In the genomic region with DNA sequence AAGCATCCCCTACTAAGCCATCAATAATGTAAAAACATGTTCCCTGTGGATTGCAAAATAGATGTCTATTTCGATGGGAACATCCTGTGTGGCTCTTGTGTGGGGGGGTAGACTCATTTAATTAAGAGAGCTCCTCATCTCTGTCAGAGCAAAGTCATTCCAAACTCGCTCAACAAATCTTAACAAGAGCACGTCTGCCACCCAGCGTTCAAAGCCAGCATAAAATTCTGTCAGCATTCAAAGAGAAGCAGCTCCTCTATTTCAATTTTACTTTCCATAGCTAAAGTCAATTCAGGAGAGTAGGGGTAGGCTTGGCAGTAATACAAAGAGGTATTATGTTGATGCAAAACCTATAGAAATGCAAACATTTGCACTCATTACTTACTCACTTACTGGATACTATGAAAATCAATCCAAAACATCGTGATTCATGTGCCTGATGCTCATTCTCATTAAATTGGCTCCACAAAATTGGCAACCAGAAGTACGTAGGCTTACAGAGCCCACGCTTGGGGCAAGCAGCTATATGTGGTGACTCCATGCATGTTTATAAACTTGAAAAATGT, we compare ENCODE assay signal across 9 cellular contexts.
DNase-seq lines count a peak whose midpoint lies in the region; ATAC-seq and TF ChIP-seq lines count a peak whose summit lies in the region.
"Had no signal": no experiment of that assay in that cellular context is flagged by ENCODE, and none has a peak within 500 bp of the region (broad histone marks: within the 10 kb centered on the region; RNA-seq: fewer than 3 reads in every experiment).

No MANE protein-coding gene starts in this region.

- H3K27me3 Mint-ChIP-seq in activated CD4-positive, alpha-beta T cell treated with anti-CD3 and anti-CD28 coated beads for 36 hours = peaks cover 21% of the 10 kb centered on the region
- H3K27me3 Mint-ChIP-seq in activated naive CD4-positive, alpha-beta T cell treated with anti-CD3 and anti-CD28 coated beads for 36 hours (ENCODE audit: low read depth) = peaks cover 28% of the 10 kb centered on the region

- H3K27me3 ChIP-seq in left ventricle myocardium inferior (ENCODE audit: low read depth) = peaks cover 5% of the 10 kb centered on the region

- H3K4me1 ChIP-seq in left ventricle myocardium inferior = no peaks in the 10 kb centered on the region

- no peaks in the 10 kb centered on the region for H3K9me3 Mint-ChIP-seq in activated CD4-positive, alpha-beta T cell treated with anti-CD3 and anti-CD28 coated beads for 36 hours (ENCODE audit: low read depth)
- no peaks in the 10 kb centered on the region for H3K9me3 Mint-ChIP-seq in activated naive CD4-positive, alpha-beta T cell treated with anti-CD3 and anti-CD28 coated beads for 36 hours
- H3K9me3 Mint-ChIP-seq: dendritic cell treated with granulocyte-macrophage colony-stimulating factor and Interleukin-4, amounts not matched to agents 40 ng/mL and 50 ng/mL, for 4 days had no signal

- H3K36me3 Mint-ChIP-seq in activated CD4-positive, alpha-beta T cell treated with anti-CD3 and anti-CD28 coated beads for 36 hours (ENCODE audit: low read depth) = no peaks in the 10 kb centered on the region
- no peaks in the 10 kb centered on the region for H3K36me3 Mint-ChIP-seq in activated naive CD4-positive, alpha-beta T cell treated with anti-CD3 and anti-CD28 coated beads for 36 hours (ENCODE audit: low read depth)

- POLR2A ChIA-PET in activated CD4-positive, alpha-beta T cell treated with anti-CD3 and anti-CD28 coated beads for 36 hours (lab: Charles Lee) = no interaction called here

- H3K4me3 Mint-ChIP-seq in activated CD4-positive, alpha-beta T cell treated with anti-CD3 and anti-CD28 coated beads for 36 hours = no peak overlapping the region
- no peak overlapping the region for H3K4me3 Mint-ChIP-seq in activated naive CD4-positive, alpha-beta T cell treated with anti-CD3 and anti-CD28 coated beads for 36 hours
- H3K4me3 Mint-ChIP-seq: dendritic cell treated with granulocyte-macrophage colony-stimulating factor and Interleukin-4, amounts not matched to agents 40 ng/mL and 50 ng/mL, for 4 days had no signal

- H3K4me3 ChIP-seq in left ventricle myocardium inferior = no peak overlapping the region
- H3K4me3 ChIP-seq in retinal pigment epithelial cell (ENCODE audit: low read length) = no peak overlapping the region

- H3K27ac Mint-ChIP-seq in activated CD4-positive, alpha-beta T cell treated with anti-CD3 and anti-CD28 coated beads for 36 hours = no peak overlapping the region
- no peak overlapping the region for H3K27ac Mint-ChIP-seq in activated naive CD4-positive, alpha-beta T cell treated with anti-CD3 and anti-CD28 coated beads for 36 hours
- H3K27ac Mint-ChIP-seq: dendritic cell treated with granulocyte-macrophage colony-stimulating factor and Interleukin-4, amounts not matched to agents 40 ng/mL and 50 ng/mL, for 4 days had no signal

- TF ChIP-seq CTCF in left ventricle myocardium inferior (IDR thresholded peaks at IDR 0.05; ENCODE audit: borderline replicate concordance) = peak; percentile 61
- peak; percentile 70 for TF ChIP-seq CTCF in retinal pigment epithelial cell (conservative IDR thresholded peaks at IDR 0.05; ENCODE audit: low read depth, low read length)

- no peaks in the 10 kb centered on the region for H3K36me3 ChIP-seq in left ventricle myocardium inferior

- DNase-seq in activated CD4-positive, alpha-beta T cell treated with anti-CD3 and anti-CD28 coated beads for 36 hours = peak; percentile 70
- no peak for DNase-seq in activated CD4-positive, alpha-beta T cell treated with anti-CD3 and anti-CD28 coated beads for 1 hour
- DNase-seq in NOMO-1 treated with DMSO at 0.1 percent for 48 hours (lab: John Stamatoyannopoulos, UW; ENCODE audit: unreplicated experiment) = peak; percentile 25
- DNase-seq in activated naive CD4-positive, alpha-beta T cell treated with anti-CD3 and anti-CD28 coated beads for 36 hours = peak; percentile 75
- peak; percentile 18 for DNase-seq in left ventricle myocardium inferior
- DNase-seq in retinal pigment epithelial cell (ENCODE audit: low read depth) = no peak

- CTCF ChIA-PET in activated CD4-positive, alpha-beta T cell treated with anti-CD3 and anti-CD28 coated beads for 36 hours (lab: Charles Lee) = interaction anchor here (0.6 to 1.3 kb wide), 6 partner anchors 9 to 812 kb away, joined by 3 to 7 read pairs (median 4); no protein-coding TSS in a partner anchor
- CTCF ChIA-PET in activated naive CD4-positive, alpha-beta T cell treated with anti-CD3 and anti-CD28 coated beads for 36 hours (lab: Charles Lee) = interaction anchor here (0.6 to 1.9 kb wide), 11 partner anchors 9 to 874 kb away, joined by 3 to 6 read pairs (median 4); no protein-coding TSS in a partner anchor

- H3K9me3 ChIP-seq in left ventricle myocardium inferior (replicated peaks) = no peaks in the 10 kb centered on the region

- ATAC-seq in activated CD4-positive, alpha-beta T cell treated with anti-CD3 and anti-CD28 coated beads for 36 hours = peak; percentile 55
- ATAC-seq in HG03139 (IDR thresholded peaks at IDR 0.05; ENCODE audit: unreplicated experiment) (peak; percentile 62), HG03095 (IDR thresholded peaks at IDR 0.05; ENCODE audit: unreplicated experiment) (no peak)

- no peak overlapping the region for H3K27ac ChIP-seq in left ventricle myocardium inferior (replicated peaks)

- H3K4me1 Mint-ChIP-seq in activated CD4-positive, alpha-beta T cell treated with anti-CD3 and anti-CD28 coated beads for 36 hours = no peaks in the 10 kb centered on the region
- peaks cover 2% of the 10 kb centered on the region for H3K4me1 Mint-ChIP-seq in activated naive CD4-positive, alpha-beta T cell treated with anti-CD3 and anti-CD28 coated beads for 36 hours (ENCODE audit: low read depth)

- intact Hi-C loops in activated CD4-positive, alpha-beta T cell treated with anti-CD3 and anti-CD28 coated beads for 36 hours (cut with DNase I, micrococcal nuclease) = loop anchor here (1.0 to 10.0 kb wide), 3 partner anchors 572 to 818 kb away; no protein-coding TSS in a partner anchor
- intact Hi-C loops in activated naive CD4-positive, alpha-beta T cell treated with anti-CD3 and anti-CD28 coated beads for 36 hours (cut with micrococcal nuclease) = loop anchor here (1.0 to 10.0 kb wide), 4 partner anchors 87 to 813 kb away; no protein-coding TSS in a partner anchor
- intact Hi-C loops in left ventricle myocardium inferior (cut with micrococcal nuclease) = no loop called here

Comparison
In these comparisons a context has a peak if more than half of its experiments do, and no peak if none do; other contexts are left out.
1. DNase-seq: peak in activated CD4-positive, alpha-beta T cell treated with anti-CD3 and anti-CD28 coated beads for 36 hours (single experiment), NOMO-1 treated with DMSO at 0.1 percent for 48 hours (single experiment), activated naive CD4-positive, alpha-beta T cell treated with anti-CD3 and anti-CD28 coated beads for 36 hours (single experiment) and left ventricle myocardium inferior (single experiment); none in activated CD4-positive, alpha-beta T cell treated with anti-CD3 and anti-CD28 coated beads for 1 hour (single experiment) and retinal pigment epithelial cell (single experiment).